In the genomic region with DNA sequence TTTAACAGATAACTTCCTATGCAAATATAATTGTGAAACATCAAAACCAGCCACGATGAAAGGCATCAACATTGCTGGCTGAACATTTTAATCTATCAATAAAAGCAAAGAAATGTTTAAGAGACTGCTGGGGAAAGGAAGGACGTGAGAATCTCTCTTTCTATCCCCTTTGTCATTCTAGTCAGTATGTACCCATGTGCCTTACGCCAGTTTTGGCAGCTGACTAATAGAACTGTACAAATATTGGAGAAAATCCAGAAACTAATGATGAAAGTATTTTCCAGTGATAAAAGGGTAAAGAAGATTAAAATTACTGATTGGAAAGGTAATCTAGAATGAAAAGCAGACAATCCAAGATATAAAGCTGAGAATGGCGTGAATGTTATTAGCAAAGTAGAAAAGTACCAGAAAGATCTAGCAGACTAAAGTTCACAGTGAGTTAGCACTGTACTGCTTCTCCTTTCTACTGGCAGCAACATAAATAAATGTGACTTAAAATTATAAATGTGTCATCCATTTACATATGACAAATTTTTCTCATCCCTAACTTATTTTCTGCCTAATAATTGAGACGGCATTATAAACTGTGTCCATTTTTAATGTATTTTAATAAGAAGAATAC, we compare ENCODE assay signal across 26 cellular contexts.
"Had no signal": no experiment of that assay in that cellular context is flagged by ENCODE, and none has a peak within 500 bp of the region (broad histone marks: within the 10 kb centered on the region; RNA-seq: fewer than 3 reads in every experiment).

No MANE protein-coding gene starts in this region.

- DNase-seq: dorsolateral prefrontal cortex; effector CD4-positive, alpha-beta T cell; foreskin fibroblast; heart left ventricle; left cardiac atrium; left ventricle myocardium inferior; lower lobe of right lung; mucosa of descending colon; naive B cell; pancreas; stimulated activated CD4-positive, alpha-beta T cell treated with anti-CD3 and anti-CD28 coated beads, Interleukin-15, amount 100 ng/mL, for 24 hours; stimulated activated CD4-positive, alpha-beta T cell treated with anti-CD3 and anti-CD28 coated beads, Interleukin-2, amount 100 ng/mL, for 48 hours; stimulated activated CD8-positive, alpha-beta memory T cell treated with anti-CD3 and anti-CD28 coated beads, Interleukin-4, amount 100 ng/mL, for 48 hours; stimulated activated naive CD4-positive, alpha-beta T cell; stimulated activated naive CD8-positive, alpha-beta T cell treated with anti-CD3 and anti-CD28 coated beads, Interleukin-15, amount 100 ng/mL, for 72 hours; transverse colon had no signal

- H3K27ac ChIP-seq: dorsolateral prefrontal cortex, gastroesophageal sphincter, heart left ventricle, hepatocyte, left ventricle myocardium inferior, lower lobe of right lung, neutrophil, pancreas, right atrium auricular region, skin epidermis, suprapubic skin, transverse colon, vagina had no signal

- H3K4me2 ChIP-seq: hepatocyte had no signal

- H3K4me3 ChIP-seq: dorsolateral prefrontal cortex, gastroesophageal sphincter, heart left ventricle, hepatocyte, left ventricle myocardium inferior, lower lobe of right lung, mucosa of descending colon, pancreas, right atrium auricular region, skin epidermis, suprapubic skin, transverse colon, vagina had no signal

- H3K79me2 ChIP-seq: hepatocyte had no signal

- ATAC-seq: gastroesophageal sphincter; heart left ventricle; left cardiac atrium; lower lobe of right lung; mucosa of descending colon; natural killer cell treated with Interleukin-12 subunit alpha and Interleukin-12 subunit beta and Interleukin-15 and Interleukin-18, amount 100 ng/mL, for 72 hours; stimulated activated naive CD8-positive, alpha-beta T cell treated with anti-CD3 and anti-CD28 coated beads, Interleukin-15, amount 100 ng/mL, for 72 hours had no signal

- H2AFZ ChIP-seq: hepatocyte had no signal

- H3K9me3 ChIP-seq: lower lobe of right lung, neutrophil, pancreas, right atrium auricular region, suprapubic skin, transverse colon, vagina had no signal

- H3K36me3 ChIP-seq: gastroesophageal sphincter, heart left ventricle, left ventricle myocardium inferior, lower lobe of right lung, neutrophil, pancreas, right atrium auricular region, suprapubic skin, transverse colon, vagina had no signal

- H3K27me3 ChIP-seq: gastroesophageal sphincter, heart left ventricle, hepatocyte, neutrophil, pancreas, right atrium auricular region, suprapubic skin, transverse colon, vagina had no signal

- FAIRE-seq: colon, islet of Langerhans, pancreas had no signal

- H3K4me1 ChIP-seq: gastroesophageal sphincter, heart left ventricle, left ventricle myocardium inferior, lower lobe of right lung, pancreas, right atrium auricular region, suprapubic skin, transverse colon, vagina had no signal
